In the genomic region with DNA sequence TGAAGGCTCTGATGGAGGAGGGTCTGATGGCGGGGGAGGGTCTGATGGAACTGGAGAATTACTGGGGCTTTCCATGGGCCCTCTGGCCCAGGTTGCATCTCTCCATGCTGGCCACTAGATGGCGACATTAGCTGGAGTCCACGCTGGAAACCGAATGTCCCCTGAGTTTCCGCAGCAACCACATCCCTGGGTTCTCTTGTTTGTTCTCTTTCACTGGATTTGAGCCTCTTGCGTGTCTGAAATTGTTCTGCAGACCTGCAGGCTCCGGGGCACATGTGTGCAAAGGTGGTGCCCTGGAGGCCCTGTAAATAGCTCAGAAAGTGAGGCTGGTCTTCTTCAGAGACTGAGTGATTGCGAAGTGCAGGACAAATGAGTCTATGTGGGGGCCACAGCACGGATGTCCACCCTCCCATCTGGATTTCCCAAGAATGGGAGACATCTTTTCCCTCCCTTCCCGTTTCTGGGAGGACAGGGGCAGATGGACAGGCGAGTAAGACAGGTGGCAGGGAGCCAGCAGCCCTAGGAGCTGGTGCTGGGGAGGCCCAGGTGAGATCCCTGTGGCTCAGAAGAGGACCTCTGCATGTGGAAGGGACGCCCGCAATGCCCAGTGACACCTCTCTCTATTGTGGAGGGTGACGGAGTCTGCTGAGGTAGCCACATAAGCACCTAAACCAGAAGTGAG, we compare ENCODE assay signal across 8 cellular contexts.
A peak's percentile ranks its signal among the peaks of the same experiment; 100 is the strongest.
DNase-seq lines count a peak whose midpoint lies in the region; ATAC-seq and TF ChIP-seq lines count a peak whose summit lies in the region.

No MANE protein-coding gene starts in this region.

- no peak overlapping the region for H3K27ac ChIP-seq in SJCRH30
- H3K27ac ChIP-seq in tibial artery: no peak overlapping the region

- H3K36me3 ChIP-seq in SJCRH30: no peaks in the 10 kb centered on the region
- no peaks in the 10 kb centered on the region for H3K36me3 ChIP-seq in tibial artery

- H3K4me3 ChIP-seq in SJCRH30 (no peak overlapping the region), tibial artery (no peak overlapping the region)

- intact Hi-C loops in tibial artery (cut with DNase I; ENCODE audit: low total_unique reads): loop anchor here (2.0 to 5.0 kb wide), 2 partner anchors 113 to 677 kb away; no protein-coding TSS in a partner anchor

- DNase-seq in DMS79 treated with DMSO at 0.1 percent for 48 hours (lab: John Stamatoyannopoulos, UW) (peak; percentile 71), M059J (ENCODE audit: low read depth) (peak; percentile 56), SJCRH30 (peak; percentile 22 to 76), germinal center (ENCODE audit: low spot score) (peak; percentile 84), omental fat pad (ENCODE audit: low spot score) (peak; percentile 22), tibial artery (peak in 1 of 2 donors; percentile 68)
- peak in 3 of 4 experiments; percentile 32 to 50 (median 49) for DNase-seq in activated naive CD4-positive, alpha-beta T cell (lab: John Stamatoyannopoulos, UW)

- H3K27me3 ChIP-seq in SJCRH30: no peaks in the 10 kb centered on the region
- peaks cover 0 to 28% of the 10 kb centered on the region in 2 donors for H3K27me3 ChIP-seq in tibial artery

- ATAC-seq in omental fat pad (ENCODE audit: low FRiP score): peak; percentile 61
- no peak for ATAC-seq in GM18907 (IDR thresholded peaks at IDR 0.05; ENCODE audit: unreplicated experiment)

- H3K9me3 ChIP-seq in SJCRH30 (replicated peaks) (no peaks in the 10 kb centered on the region), tibial artery (no peaks in the 10 kb centered on the region)

- TF ChIP-seq CTCF in omental fat pad (IDR thresholded peaks at IDR 0.05) (peak in 2 of 3 donors; percentile 57 to 90), tibial artery (IDR thresholded peaks at IDR 0.05) (peak; percentile 86 to 92)

- H3K4me1 ChIP-seq in SJCRH30 (no peaks in the 10 kb centered on the region), tibial artery (peaks cover 0 to 3% (median 0%) of the 10 kb centered on the region in 4 donors)
